In genomic region chr12:96912261-96912660, GRCh38 we compare ENCODE assay signal across 23 cellular contexts. TPM values are rescaled to one million over a fixed set of nuclear protein-coding genes. Genes with fewer than 3 reads are reported as not detected.
DNase-seq lines count a peak whose midpoint lies in the region; ATAC-seq and TF ChIP-seq lines count a peak whose summit lies in the region.
"Had no signal": no experiment of that assay in that cellular context is flagged by ENCODE, and none has a peak within 500 bp of the region (broad histone marks: within the 10 kb centered on the region; RNA-seq: fewer than 3 reads in every experiment).

No MANE protein-coding gene starts in this region.

- no peak overlapping the region for H2AK5ac ChIP-seq in trophoblast cell (ENCODE audit: low read length)

- H3K4me2 ChIP-seq in SK-N-SH (no peak overlapping the region), GM23248 (ENCODE audit: unreplicated experiment) (peak overlapping the region; percentile 7), trophoblast cell (ENCODE audit: low read length) (no peak overlapping the region)

- H3K9me3 ChIP-seq in SK-N-SH = no peaks in the 10 kb centered on the region
- H3K9me3 ChIP-seq in GM23248 (ENCODE audit: low read depth) = no peaks in the 10 kb centered on the region
- no peaks in the 10 kb centered on the region for H3K9me3 ChIP-seq in gastrocnemius medialis
- H3K9me3 ChIP-seq in trophoblast cell (ENCODE audit: insufficient read depth, low read depth, low read length) = no peaks in the 10 kb centered on the region
- H3K9me3 ChIP-seq: BLaER1 had no signal

- H3K79me1 ChIP-seq in trophoblast cell (ENCODE audit: low read length) = peaks cover 5% of the 10 kb centered on the region

- no peak overlapping the region for H2BK120ac ChIP-seq in trophoblast cell (ENCODE audit: insufficient read depth, low read length, poor library complexity)

- POLR2A ChIA-PET in SK-N-SH (lab: Yijun Ruan, JAX) = no interaction called here

- H3K18ac ChIP-seq in trophoblast cell (ENCODE audit: low read length) = no peak overlapping the region

- no peak overlapping the region for H3K9ac ChIP-seq in SK-N-SH
- H3K9ac ChIP-seq in GM23248 = no peak overlapping the region
- H3K9ac ChIP-seq in trophoblast cell (ENCODE audit: low read length) = no peak overlapping the region
- H3K9ac ChIP-seq: BLaER1 had no signal

- H4K8ac ChIP-seq in trophoblast cell (ENCODE audit: low read depth, low read length) = no peak overlapping the region

- H4K20me1 ChIP-seq in SK-N-SH (ENCODE audit: insufficient read depth) (no peaks in the 10 kb centered on the region), GM23248 (ENCODE audit: insufficient read depth) (no peaks in the 10 kb centered on the region)

- TF ChIP-seq EP300 in SK-N-SH (IDR thresholded peaks at IDR 0.05; ENCODE audit: borderline replicate concordance in 1 of 2, low read depth in 1 of 2, low read length in 1 of 2) = no peak

- 95% methylated on average over 2 of the region's 2 CpGs for WGBS in SK-N-SH (ENCODE audit: low lambda C conversion rate)
- 95% methylated on average over 2 of the region's 2 CpGs for WGBS in GM23248 (ENCODE audit: low coverage in 1 of 2, low lambda C conversion rate in 2 of 2, missing lambda C conversion rate in 2 of 2), 2 experiments
- no CpG with 5 or more reads among the region's 2 CpGs for WGBS in trophoblast cell (ENCODE audit: extremely low coverage, insufficient coverage, insufficient read length)

- H3K27me3 ChIP-seq in SK-N-SH (ENCODE audit: insufficient read depth) = no peaks in the 10 kb centered on the region
- H3K27me3 ChIP-seq in GM23248 (replicated peaks; ENCODE audit: insufficient read depth) = no peaks in the 10 kb centered on the region
- H3K27me3 ChIP-seq in gastrocnemius medialis = no peaks in the 10 kb centered on the region
- H3K27me3 ChIP-seq in trophoblast cell (ENCODE audit: insufficient read depth, low read length) = no peaks in the 10 kb centered on the region
- H3K27me3 ChIP-seq: BLaER1 had no signal

- H3K79me2 ChIP-seq in SK-N-SH (ENCODE audit: insufficient read depth) (peaks cover 88% of the 10 kb centered on the region), GM23248 (ENCODE audit: insufficient read depth) (peaks cover 95% of the 10 kb centered on the region), trophoblast cell (ENCODE audit: control insufficient read depth, insufficient read depth, low read length, poor library complexity) (peaks cover 7% of the 10 kb centered on the region)

- CTCF ChIA-PET in SK-N-SH (lab: Yijun Ruan, JAX) = no interaction called here

- H3K23ac ChIP-seq in trophoblast cell (ENCODE audit: low read length) = no peak overlapping the region

- TF ChIP-seq CTCF in SK-N-SH (IDR thresholded peaks at IDR 0.05) = no peak
- TF ChIP-seq CTCF in gastrocnemius medialis (IDR thresholded peaks at IDR 0.05 in 4 of 5, conservative IDR thresholded peaks at IDR 0.05 in 1 of 5) = no peak

- no peak for TF ChIP-seq RAD21 in SK-N-SH (IDR thresholded peaks at IDR 0.05; ENCODE audit: low read length)

- H3K9me2 ChIP-seq in SK-N-SH (no peaks in the 10 kb centered on the region), GM23248 (ENCODE audit: insufficient read depth) (no peaks in the 10 kb centered on the region)

- no peak overlapping the region for H3K4me3 ChIP-seq in SK-N-SH (ENCODE audit: low read depth in 2 of 2, low read length in 1 of 2)
- H3K4me3 ChIP-seq in GM23248 = no peak overlapping the region
- H3K4me3 ChIP-seq in gastrocnemius medialis = no peak overlapping the region
- no peak overlapping the region for H3K4me3 ChIP-seq in trophoblast cell (ENCODE audit: low read depth, low read length)
- H3K4me3 ChIP-seq: BLaER1, GM12878 had no signal

- H2BK5ac ChIP-seq in trophoblast cell (ENCODE audit: low read depth, low read length, poor library complexity) = no peak overlapping the region

- no peak overlapping the region for H3K4ac ChIP-seq in trophoblast cell (ENCODE audit: low read depth, low read length)

- ATAC-seq in SK-N-SH treated with all-trans-retinoic acid at 6 μM for 48 hours (no peak), gastrocnemius medialis (peak; percentile 73 to 77)
- ATAC-seq: GM12878, PC-3 had no signal

- H3K14ac ChIP-seq in trophoblast cell (ENCODE audit: low read length) = no peak overlapping the region

- H3K27ac ChIP-seq in SK-N-SH (ENCODE audit: low read depth in 2 of 2, low read length in 1 of 2) (no peak overlapping the region), GM23248 (no peak overlapping the region), gastrocnemius medialis (peak overlapping the region in 3 of 4 donors; percentile 30 to 58 (median 52)), trophoblast cell (ENCODE audit: low read depth, low read length) (no peak overlapping the region)
- H3K27ac ChIP-seq: BLaER1 had no signal

- in situ Hi-C loops in GM23248 (cut with MboI) (no loop called here), gastrocnemius medialis (cut with MboI; ENCODE audit: low sequenced_read_pairs in 4 of 4) (no loop called here)

- no peak for DNase-seq in SK-N-SH
- no peak for DNase-seq in GM23248
- DNase-seq in kidney glomerular epithelial cell (lab: John Stamatoyannopoulos, UW) = peak; percentile 17
- DNase-seq in gastrocnemius medialis = no peak
- DNase-seq in stimulated activated CD4-positive, alpha-beta T cell treated with anti-CD3 and anti-CD28 coated beads, Interleukin-2, amount 100 ng/mL, for 24 hours = no peak
- DNase-seq in cerebellar cortex (ENCODE audit: low spot score) = no peak
- no peak for DNase-seq in trophoblast cell
- DNase-seq: CD4-positive, CD25-positive, alpha-beta regulatory T cell; EL; GDM1; HCEC 1CT; Karpas-422; NCI-H1092 treated with DMSO at 0.1 percent for 48 hours; NCI-H1436; NCI-H187; NCI-H2081 treated with DMSO at 0.1 percent for 48 hours; NCI-H524; NCI-H748 treated with DMSO at 0.1 percent for 48 hours; NK-92 treated with Interleukin-12 subunit alpha and Interleukin-12 subunit beta, amount 100 ng/mL, for 24 hours; PC-3 had no signal

- no peaks in the 10 kb centered on the region for H3F3A ChIP-seq in SK-N-SH (replicated peaks; ENCODE audit: insufficient read depth)
- H3F3A ChIP-seq in GM23248 (ENCODE audit: insufficient read depth) = no peaks in the 10 kb centered on the region

- no peak for TF ChIP-seq POLR2A in gastrocnemius medialis (IDR thresholded peaks at IDR 0.05)

- H3K4me1 ChIP-seq in SK-N-SH (ENCODE audit: control insufficient read depth in 1 of 2, insufficient read depth in 2 of 2, low read depth in 1 of 2, low read length in 1 of 2) (peaks cover 8 to 12% of the 10 kb centered on the region in 2 experiments; a peak in 2 of 4 replicates), GM23248 (ENCODE audit: insufficient read depth) (peaks cover 30% of the 10 kb centered on the region), gastrocnemius medialis (peaks cover 40 to 44% of the 10 kb centered on the region in 2 donors), trophoblast cell (ENCODE audit: control insufficient read depth in 1 of 2, insufficient read depth in 2 of 2, low read length in 2 of 2) (peaks cover 0 to 5% of the 10 kb centered on the region in 2 experiments)

- no peak overlapping the region for H2BK12ac ChIP-seq in trophoblast cell (ENCODE audit: low read length)

- no peak overlapping the region for H4K91ac ChIP-seq in trophoblast cell (ENCODE audit: low read depth, low read length)

- H3K36me3 ChIP-seq in SK-N-SH (replicated peaks in 1 of 2; ENCODE audit: control insufficient read depth in 1 of 2, insufficient read depth in 2 of 2, low read length in 1 of 2) (peaks cover 11 to 16% of the 10 kb centered on the region in 2 experiments), GM23248 (ENCODE audit: low read depth) (0 out of 2 replicates have a peak, but pooled peaks cover 8% of the 10 kb centered on the region), gastrocnemius medialis (no peaks in the 10 kb centered on the region), trophoblast cell (ENCODE audit: control insufficient read depth in 1 of 2, insufficient read depth in 2 of 2, low read length in 2 of 2) (no peaks in the 10 kb centered on the region)

- H2AFZ ChIP-seq in SK-N-SH (ENCODE audit: low read depth) (no peak overlapping the region), GM23248 (no peak overlapping the region), trophoblast cell (ENCODE audit: insufficient read depth, low read length, poor library complexity) (no peak overlapping the region)

- no peak overlapping the region for H4K12ac ChIP-seq in trophoblast cell (ENCODE audit: low read depth, low read length)

- intact Hi-C loops in gastrocnemius medialis (cut with DNase I; ENCODE audit: low total_unique reads) = loop anchor here (10.0 kb wide), 1 partner anchor 877 kb away; the partner anchor contains the start of gene LTA4H

TF ChIP-seq in SK-N-SH, 30 proteins besides CTCF, POLR2A, EP300 and RAD21 (continues in another document):
- TF ChIP-seq MAX (IDR thresholded peaks at IDR 0.05; ENCODE audit: low read depth) (no peak), SMC3 (IDR thresholded peaks at IDR 0.05; ENCODE audit: low read depth, low read length) (no peak), TCF12 (IDR thresholded peaks at IDR 0.05) (no peak), YY1 (IDR thresholded peaks at IDR 0.05; ENCODE audit: low read depth) (no peak), PBX3 (IDR thresholded peaks at IDR 0.05) (no peak), FOXM1 (IDR thresholded peaks at IDR 0.05; ENCODE audit: low read depth) (no peak), RFX5 (IDR thresholded peaks at IDR 0.05; ENCODE audit: low read length) (no peak), NRF1 (IDR thresholded peaks at IDR 0.05; ENCODE audit: low read depth, low read length) (no peak), GABPA (IDR thresholded peaks at IDR 0.05; ENCODE audit: low read depth) (no peak), EZH2phosphoT487 (IDR thresholded peaks at IDR 0.05; ENCODE audit: borderline replicate concordance, low read depth) (no peak)

RNA-seq across cellular contexts. Expression of gene NEDD1, which starts 5.2 kb away (rescaled TPM):
- polyA plus RNA-seq in SK-N-SH (2012; rRNA removed) = 6.0 and 8.3 TPM in 2 replicates
- 10.3 and 10.9 TPM in 2 replicates for polyA plus RNA-seq in SK-N-SH (2012; cell fraction: cytosol; rRNA removed)
- 3.5 and 7.0 TPM in 2 replicates for polyA plus RNA-seq in SK-N-SH (2012; cell fraction: nucleus; rRNA removed)
- total RNA-seq in GM23248 (2014; rRNA removed; shearing (Covaris generic)) = 54.3 and 62.0 TPM in 2 replicates
- polyA plus RNA-seq in GM23248 (2016; fragmentation: Nextera tagmentation; extraction: Ambion mirVana) = 39.7 and 42.2 TPM in 2 replicates
- 10 to 100 TPM; 15.1 to 29.4 (median 22.1) TPM for total RNA-seq in gastrocnemius medialis
- polyA plus RNA-seq in trophoblast cell (2013) = 17.4 and 19.7 TPM in 2 replicates

Comparison
In these comparisons a context has a peak if more than half of its experiments do, and no peak if none do; other contexts are left out.
1. H3K27ac ChIP-seq: peak in gastrocnemius medialis (3 of 4); none in SK-N-SH (0 of 2), GM23248 (single experiment) and trophoblast cell (single experiment).